In genomic region chr7:13829914-13830603, GRCh38 we compare ENCODE assay signal across 13 cellular contexts.
DNase-seq lines count a peak whose midpoint lies in the region; ATAC-seq and TF ChIP-seq lines count a peak whose summit lies in the region.
"Had no signal": no experiment of that assay in that cellular context is flagged by ENCODE, and none has a peak within 500 bp of the region (broad histone marks: within the 10 kb centered on the region; RNA-seq: fewer than 3 reads in every experiment).

No MANE protein-coding gene starts in this region.

- no peak for DNase-seq in Right ventricle myocardium inferior (ENCODE audit: missing footprints)
- no peak for DNase-seq in left ventricle myocardium inferior
- peak; percentile 7 to 53 for DNase-seq in SJCRH30
- DNase-seq in glomerular visceral epithelial cell (ENCODE audit: extremely low spot score): peak; percentile 40
- no peak for DNase-seq in nucleus accumbens (lab: John Stamatoyannopoulos, UW)
- no peak for DNase-seq in dorsolateral prefrontal cortex
- no peak for DNase-seq in T-helper 9 cell
- DNase-seq: C1 segment of cervical spinal cord, cortex of kidney, NCI-H774 had no signal

- H3K27me3 ChIP-seq in left ventricle myocardium inferior (ENCODE audit: low read depth) (no peaks in the 10 kb centered on the region), SJCRH30 (no peaks in the 10 kb centered on the region), dorsolateral prefrontal cortex (no peaks in the 10 kb centered on the region)

- no peak overlapping the region for H3K4me3 ChIP-seq in left ventricle myocardium inferior
- H3K4me3 ChIP-seq in SJCRH30: no peak overlapping the region; the same call in 1 of the 2 replicates
- no peak overlapping the region for H3K4me3 ChIP-seq in dorsolateral prefrontal cortex

- ATAC-seq in Right ventricle myocardium inferior (peak; percentile 93), GM21786 (IDR thresholded peaks at IDR 0.05; ENCODE audit: unreplicated experiment) (no peak)
- ATAC-seq: activated T-helper 17 cell treated with anti-CD3 and anti-CD28 coated beads, Interleukin-2, amount 50 U/mL, for 72 hours; HepG2 had no signal

- H3K4me1 ChIP-seq in left ventricle myocardium inferior: peaks cover 10% of the 10 kb centered on the region
- peaks cover 15% of the 10 kb centered on the region for H3K4me1 ChIP-seq in SJCRH30

- no peaks in the 10 kb centered on the region for H3K36me3 ChIP-seq in left ventricle myocardium inferior
- no peaks in the 10 kb centered on the region for H3K36me3 ChIP-seq in SJCRH30

- TF ChIP-seq CTCF in left ventricle myocardium inferior (IDR thresholded peaks at IDR 0.05; ENCODE audit: borderline replicate concordance): no peak
- TF ChIP-seq CTCF in dorsolateral prefrontal cortex (IDR thresholded peaks at IDR 0.05 in 54 of 56, conservative IDR thresholded peaks at IDR 0.05 in 2 of 56; ENCODE audit: low read depth in 1 of 56, partially characterized antibody in 56 of 56): no peak

- H3K27ac ChIP-seq in left ventricle myocardium inferior (replicated peaks) (no peak overlapping the region), SJCRH30 (peak overlapping the region; percentile 17; the same call in 1 of the 2 replicates), dorsolateral prefrontal cortex (no peak overlapping the region)

- intact Hi-C loops in Right ventricle myocardium inferior (cut with DNase I): no loop called here
- intact Hi-C loops in left ventricle myocardium inferior (cut with micrococcal nuclease): no loop called here
- intact Hi-C loops in dorsolateral prefrontal cortex (cut with DNase I): no loop called here

- H3K9me3 ChIP-seq in left ventricle myocardium inferior (replicated peaks): no peaks in the 10 kb centered on the region
- 0 out of 2 replicates have a peak, but pooled peaks cover under 1% of the 10 kb centered on the region for H3K9me3 ChIP-seq in SJCRH30 (replicated peaks)

Comparison
In these comparisons a context has a peak if more than half of its experiments do, and no peak if none do; other contexts are left out.
1. DNase-seq: peak in SJCRH30 (2 of 2) and glomerular visceral epithelial cell (single experiment); none in Right ventricle myocardium inferior (single experiment), left ventricle myocardium inferior (single experiment), nucleus accumbens (0 of 56), dorsolateral prefrontal cortex (0 of 10) and T-helper 9 cell (single experiment).